17 cellular contexts compared by ENCODE assay signal in genomic region chr11:76184551-76184993, GRCh38. TPM values are rescaled to one million over a fixed set of nuclear protein-coding genes. Genes with fewer than 3 reads are reported as not detected.
DNase-seq lines count a peak whose midpoint lies in the region; ATAC-seq and TF ChIP-seq lines count a peak whose summit lies in the region.
"Had no signal": no experiment of that assay in that cellular context is flagged by ENCODE, and none has a peak within 500 bp of the region (broad histone marks: within the 10 kb centered on the region; RNA-seq: fewer than 3 reads in every experiment).

No MANE protein-coding gene starts in this region.

- no peaks in the 10 kb centered on the region for H3K36me3 Mint-ChIP-seq in chondrocyte (ENCODE audit: low read depth)
- H3K36me3 Mint-ChIP-seq in naive thymus-derived CD4-positive, alpha-beta T cell, result no peaks in the 10 kb centered on the region

- no peak overlapping the region for H3K4me3 Mint-ChIP-seq in chondrocyte (ENCODE audit: unreplicated experiment)
- peak overlapping the region in 1 of 10 donors; percentile 17 for H3K4me3 Mint-ChIP-seq in naive thymus-derived CD4-positive, alpha-beta T cell
- H3K4me3 Mint-ChIP-seq: activated CD4-positive, alpha-beta T cell treated with anti-CD3 and anti-CD28 coated beads, Interleukin-2, amount 10 ng/mL, durations not matched to agents 24 days and 14 days; type B pancreatic cell had no signal

- H4K91ac ChIP-seq in mesenchymal stem cell (ENCODE audit: low read length), result no peak overlapping the region

- no peak overlapping the region for H2BK120ac ChIP-seq in mesenchymal stem cell (ENCODE audit: low read depth, low read length)

- H3K4ac ChIP-seq in mesenchymal stem cell (ENCODE audit: low read depth in 1 of 2, low read length in 2 of 2), result no peak overlapping the region

- ATAC-seq in naive thymus-derived CD4-positive, alpha-beta T cell, result no peak

- DNase-seq in BE2C (peak; percentile 79), M059J (ENCODE audit: low read depth) (peak; percentile 65), chondrocyte (ENCODE audit: low spot score) (no peak), mesenchymal stem cell (peak; percentile 44), ureter (ENCODE audit: low spot score) (no peak), NCI-H128 (lab: John Stamatoyannopoulos, UW; ENCODE audit: unreplicated experiment) (no peak), DMS153 (lab: John Stamatoyannopoulos, UW) (no peak)
- no peak for DNase-seq in naive thymus-derived CD4-positive, alpha-beta T cell
- DNase-seq: activated CD4-positive, alpha-beta T cell treated with anti-CD3 and anti-CD28 coated beads, Interleukin-2, amount 10 ng/mL, durations not matched to agents 24 days and 14 days; effector CD4-positive, alpha-beta T cell; head of caudate nucleus; mammary epithelial cell; NCI-H2081 treated with DMSO at 0.1 percent for 48 hours; stimulated activated CD4-positive, alpha-beta T cell treated with anti-CD3 and anti-CD28 coated beads, Interleukin-15, amount 100 ng/mL, for 24 hours had no signal

- CTCF ChIA-PET in naive thymus-derived CD4-positive, alpha-beta T cell (lab: Charles Lee), result no interaction called here

- POLR2A ChIA-PET in naive thymus-derived CD4-positive, alpha-beta T cell (lab: Charles Lee), result no interaction called here

- H2BK15ac ChIP-seq in mesenchymal stem cell (ENCODE audit: low read depth, poor library complexity, severe bottlenecking), result peak overlapping the region; percentile 27

- TF ChIP-seq CTCF in BE2C (IDR thresholded peaks at IDR 0.05; ENCODE audit: low read depth, low read length) (no peak), chondrocyte (IDR thresholded peaks at IDR 0.05) (no peak)

- H3K9ac ChIP-seq in mesenchymal stem cell (ENCODE audit: low read length), result no peak overlapping the region

- H3K27ac Mint-ChIP-seq in chondrocyte (ENCODE audit: unreplicated experiment), result peak overlapping the region; percentile 15
- no peak overlapping the region for H3K27ac Mint-ChIP-seq in naive thymus-derived CD4-positive, alpha-beta T cell
- H3K27ac Mint-ChIP-seq: activated CD4-positive, alpha-beta T cell treated with anti-CD3 and anti-CD28 coated beads, Interleukin-2, amount 10 ng/mL, durations not matched to agents 24 days and 14 days had no signal

- no peak overlapping the region for H2AFZ ChIP-seq in mesenchymal stem cell (ENCODE audit: low read depth, low read length)

- H4K8ac ChIP-seq in mesenchymal stem cell (ENCODE audit: low read length), result peak overlapping the region; percentile 55

- no peaks in the 10 kb centered on the region for H3K27me3 Mint-ChIP-seq in chondrocyte (ENCODE audit: low read depth)
- H3K27me3 Mint-ChIP-seq in naive thymus-derived CD4-positive, alpha-beta T cell, result no peaks in the 10 kb centered on the region
- H3K27me3 Mint-ChIP-seq: activated CD4-positive, alpha-beta T cell treated with anti-CD3 and anti-CD28 coated beads, Interleukin-2, amount 10 ng/mL, durations not matched to agents 24 days and 14 days had no signal

- peak overlapping the region; percentile 11 to 16 for H3K18ac ChIP-seq in mesenchymal stem cell (ENCODE audit: low read depth in 1 of 2, low read length in 2 of 2)

- no peak overlapping the region for H2AK5ac ChIP-seq in mesenchymal stem cell (ENCODE audit: low read length, severe bottlenecking)

- no peaks in the 10 kb centered on the region for H3K9me3 Mint-ChIP-seq in chondrocyte (ENCODE audit: low read depth)
- H3K9me3 Mint-ChIP-seq in naive thymus-derived CD4-positive, alpha-beta T cell, result no peaks in the 10 kb centered on the region
- H3K9me3 Mint-ChIP-seq: activated CD4-positive, alpha-beta T cell treated with anti-CD3 and anti-CD28 coated beads, Interleukin-2, amount 10 ng/mL, durations not matched to agents 24 days and 14 days; type B pancreatic cell had no signal

- H3K9me3 ChIP-seq in BE2C (no peaks in the 10 kb centered on the region), mesenchymal stem cell (ENCODE audit: control insufficient read depth, low read length) (no peaks in the 10 kb centered on the region)
- no peaks in the 10 kb centered on the region for H3K9me3 ChIP-seq in naive thymus-derived CD4-positive, alpha-beta T cell (ENCODE audit: control insufficient read depth in 2 of 3, low read length in 3 of 3)
- H3K9me3 ChIP-seq: ovary had no signal

- H3K4me2 ChIP-seq in mesenchymal stem cell (ENCODE audit: low read length, poor library complexity, severe bottlenecking), result no peak overlapping the region

- H3K23ac ChIP-seq in mesenchymal stem cell (ENCODE audit: low read length in 2 of 2), result no peak overlapping the region

- H2BK12ac ChIP-seq in mesenchymal stem cell (ENCODE audit: low read length in 2 of 2), result no peak overlapping the region

- WGBS in mesenchymal stem cell, result 50% methylated on average over 6 of the region's 7 CpGs

- no peak overlapping the region for H2BK5ac ChIP-seq in mesenchymal stem cell (ENCODE audit: low read depth, low read length, poor library complexity, severe bottlenecking)

- no peak overlapping the region for H3K27ac ChIP-seq in mesenchymal stem cell (ENCODE audit: low read length, poor library complexity, severe bottlenecking)
- no peak overlapping the region for H3K27ac ChIP-seq in naive thymus-derived CD4-positive, alpha-beta T cell (ENCODE audit: low read depth, low read length)

- H3K36me3 ChIP-seq in BE2C (no peaks in the 10 kb centered on the region), mesenchymal stem cell (ENCODE audit: control insufficient read depth in 1 of 2, insufficient read depth in 2 of 2, low read depth in 1 of 2, low read length in 2 of 2) (peaks cover 0 to 3% of the 10 kb centered on the region in 2 experiments)
- H3K36me3 ChIP-seq in naive thymus-derived CD4-positive, alpha-beta T cell (ENCODE audit: control insufficient read depth in 2 of 3, insufficient read depth in 3 of 3, low read length in 3 of 3), result no peaks in the 10 kb centered on the region
- H3K36me3 ChIP-seq: ovary had no signal

- intact Hi-C loops in naive thymus-derived CD4-positive, alpha-beta T cell (cut with micrococcal nuclease), result no loop called here

- H3K79me1 ChIP-seq in mesenchymal stem cell (replicated peaks; ENCODE audit: low read length, poor library complexity, severe bottlenecking), result no peaks in the 10 kb centered on the region

- peaks cover 40% of the 10 kb centered on the region for H3K4me1 Mint-ChIP-seq in chondrocyte (ENCODE audit: low read depth)
- peaks cover 0 to 2% (median 0%) of the 10 kb centered on the region in 7 donors for H3K4me1 Mint-ChIP-seq in naive thymus-derived CD4-positive, alpha-beta T cell
- H3K4me1 Mint-ChIP-seq: activated CD4-positive, alpha-beta T cell treated with anti-CD3 and anti-CD28 coated beads, Interleukin-2, amount 10 ng/mL, durations not matched to agents 24 days and 14 days had no signal

- H3K14ac ChIP-seq in mesenchymal stem cell (ENCODE audit: low read length in 2 of 2), result no peak overlapping the region

- H3K4me1 ChIP-seq in BE2C (peaks cover 30% of the 10 kb centered on the region), mesenchymal stem cell (ENCODE audit: control insufficient read depth, insufficient read depth, low read depth, low read length) (peaks cover 8% of the 10 kb centered on the region)
- no peaks in the 10 kb centered on the region for H3K4me1 ChIP-seq in naive thymus-derived CD4-positive, alpha-beta T cell (ENCODE audit: control insufficient read depth in 2 of 2, insufficient read depth in 2 of 2, low read length in 2 of 2)

- no peak overlapping the region for H3K4me3 ChIP-seq in BE2C (ENCODE audit: low read depth, low read length)
- H3K4me3 ChIP-seq in mesenchymal stem cell (ENCODE audit: insufficient read depth in 1 of 2, low read depth in 1 of 2, low read length in 2 of 2), result no peak overlapping the region
- no peak overlapping the region for H3K4me3 ChIP-seq in naive thymus-derived CD4-positive, alpha-beta T cell (ENCODE audit: low read length)
- H3K4me3 ChIP-seq: ovary had no signal

- H3K27me3 ChIP-seq in BE2C (no peaks in the 10 kb centered on the region), mesenchymal stem cell (ENCODE audit: control insufficient read depth in 1 of 2, insufficient read depth in 1 of 2, low read length in 2 of 2) (peaks cover 2 to 16% of the 10 kb centered on the region in 2 experiments)
- no peaks in the 10 kb centered on the region for H3K27me3 ChIP-seq in naive thymus-derived CD4-positive, alpha-beta T cell (ENCODE audit: control insufficient read depth in 2 of 2, insufficient read depth in 2 of 2, low read length in 2 of 2)
- H3K27me3 ChIP-seq: ovary had no signal

RNA-seq across cellular contexts. Expression of gene WNT11, which starts 21.7 kb away (rescaled TPM):
- 1.8 TPM for polyA plus RNA-seq in BE2C (2012; ENCODE audit: insufficient read depth, insufficient read length, low read depth)
- 2.0 and 3.1 TPM in 2 replicates for total RNA-seq in M059J (2014; rRNA removed; shearing (Covaris generic))
- 20.7 to 69.4 TPM (median 24.5 TPM) in 3 replicates for total RNA-seq in chondrocyte
- not detected for polyA plus RNA-seq in mesenchymal stem cell (2013, experiment 1 of 2)
- not detected for polyA plus RNA-seq in mesenchymal stem cell (2013, experiment 2 of 2)
- total RNA-seq in naive thymus-derived CD4-positive, alpha-beta T cell, result under 1 TPM in 2 of 5 experiments, not detected in 3; 0.27 to 0.45 TPM
- under 1 TPM in 1 of 2 donors, not detected in 1; 0.16 TPM for polyA plus RNA-seq in naive thymus-derived CD4-positive, alpha-beta T cell
- 1.7 TPM for total RNA-seq in ureter
- polyA plus RNA-seq: AG04450, mammary epithelial cell had no signal

Comparison
In these comparisons a context has a peak if more than half of its experiments do, and no peak if none do; other contexts are left out.
1. DNase-seq: peak in BE2C (single experiment), M059J (single experiment) and mesenchymal stem cell (single experiment); none in chondrocyte (single experiment), naive thymus-derived CD4-positive, alpha-beta T cell (0 of 9), ureter (single experiment), NCI-H128 (single experiment) and DMS153 (single experiment).